23 cellular contexts compared by ENCODE assay signal in genomic region chr4:52317361-52317879, GRCh38.
"Had no signal": no experiment of that assay in that cellular context is flagged by ENCODE, and none has a peak within 500 bp of the region (broad histone marks: within the 10 kb centered on the region; RNA-seq: fewer than 3 reads in every experiment).

No MANE protein-coding gene starts in this region.

- H3K36me3 Mint-ChIP-seq: natural killer cell treated with Interleukin-12 subunit alpha and Interleukin-12 subunit beta and Interleukin-15 and Interleukin-18, amount 100 ng/mL, for 72 hours; neural progenitor cell; stimulated activated effector memory CD8-positive, alpha-beta T cell treated with anti-CD3 and anti-CD28 coated beads, Interleukin-12 subunit alpha, Interleukin-12 subunit beta, amount 100 ng/mL, for 72 hours had no signal

- H3K4me1 ChIP-seq: gastrocnemius medialis, heart right ventricle, left ventricle myocardium inferior, lower lobe of right lung, neural progenitor cell, pancreas, suprapubic skin, thyroid gland, upper lobe of left lung, vagina had no signal

- H2AFZ ChIP-seq: neural progenitor cell had no signal

- H3K4me3 Mint-ChIP-seq: natural killer cell treated with Interleukin-12 subunit alpha and Interleukin-12 subunit beta and Interleukin-15 and Interleukin-18, amount 100 ng/mL, for 72 hours; neural progenitor cell; stimulated activated effector memory CD8-positive, alpha-beta T cell treated with anti-CD3 and anti-CD28 coated beads, Interleukin-12 subunit alpha, Interleukin-12 subunit beta, amount 100 ng/mL, for 72 hours had no signal

- H3K27ac Mint-ChIP-seq: natural killer cell treated with Interleukin-12 subunit alpha and Interleukin-12 subunit beta and Interleukin-15 and Interleukin-18, amount 100 ng/mL, for 72 hours; neural progenitor cell; progenitor cell of endocrine pancreas; stimulated activated effector memory CD8-positive, alpha-beta T cell treated with anti-CD3 and anti-CD28 coated beads, Interleukin-12 subunit alpha, Interleukin-12 subunit beta, amount 100 ng/mL, for 72 hours had no signal

- H3K9ac ChIP-seq: neural progenitor cell had no signal

- H3K27ac ChIP-seq: gastrocnemius medialis, heart right ventricle, left ventricle myocardium inferior, lower lobe of right lung, neural progenitor cell, pancreas, suprapubic skin, thyroid gland, upper lobe of left lung, vagina had no signal

- H3K36me3 ChIP-seq: gastrocnemius medialis, heart right ventricle, left ventricle myocardium inferior, lower lobe of right lung, neural progenitor cell, pancreas, suprapubic skin, thyroid gland, upper lobe of left lung, vagina had no signal

- H3K4me1 Mint-ChIP-seq: stimulated activated effector memory CD8-positive, alpha-beta T cell treated with anti-CD3 and anti-CD28 coated beads, Interleukin-12 subunit alpha, Interleukin-12 subunit beta, amount 100 ng/mL, for 72 hours had no signal

- DNase-seq: gastrocnemius medialis; heart right ventricle; hypothalamus; islet precursor cell; left cardiac atrium; left ventricle myocardium inferior; lower lobe of right lung; mesenchymal stem cell; midbrain; occipital lobe; pancreas; right cardiac atrium; stimulated activated CD4-positive, alpha-beta T cell treated with anti-CD3 and anti-CD28 coated beads, Interleukin-4, amount 100 ng/mL, for 1 hour; stimulated activated CD8-positive, alpha-beta memory T cell treated with anti-CD3 and anti-CD28 coated beads, Interleukin-4, amount 100 ng/mL, for 48 hours; stimulated activated naive CD8-positive, alpha-beta T cell treated with anti-CD3 and anti-CD28 coated beads, Interleukin-15, Interleukin-2, amounts not matched to agents 100 U/mL and 50 U/mL, for 24 hours; thyroid gland; upper lobe of left lung had no signal

- H3K4me2 ChIP-seq: neural progenitor cell had no signal

- H3K27me3 ChIP-seq: heart right ventricle, neural progenitor cell, pancreas, suprapubic skin, thyroid gland, upper lobe of left lung, vagina had no signal

- FAIRE-seq: pancreas had no signal

- H3K27me3 Mint-ChIP-seq: natural killer cell treated with Interleukin-12 subunit alpha and Interleukin-12 subunit beta and Interleukin-15 and Interleukin-18, amount 100 ng/mL, for 72 hours; progenitor cell of endocrine pancreas had no signal

- H3K9me3 ChIP-seq: gastrocnemius medialis, lower lobe of right lung, pancreas, suprapubic skin, thyroid gland, upper lobe of left lung, vagina had no signal

- H3K4me3 ChIP-seq: gastrocnemius medialis, heart right ventricle, left ventricle myocardium inferior, lower lobe of right lung, neural progenitor cell, pancreas, suprapubic skin, thyroid gland, upper lobe of left lung, vagina had no signal

- ATAC-seq: gastrocnemius medialis; heart right ventricle; left cardiac atrium; lower lobe of right lung; natural killer cell treated with Interleukin-12 subunit alpha and Interleukin-12 subunit beta and Interleukin-15 and Interleukin-18, amount 100 ng/mL, for 72 hours; pancreas; right cardiac atrium; stimulated activated effector memory CD8-positive, alpha-beta T cell treated with anti-CD3 and anti-CD28 coated beads, Interleukin-12 subunit alpha, Interleukin-12 subunit beta, amount 100 ng/mL, for 72 hours; stimulated activated naive CD8-positive, alpha-beta T cell treated with anti-CD3 and anti-CD28 coated beads, Interleukin-15, Interleukin-2, amounts not matched to agents 100 U/mL and 50 U/mL, for 24 hours had no signal
